In the genomic region with DNA sequence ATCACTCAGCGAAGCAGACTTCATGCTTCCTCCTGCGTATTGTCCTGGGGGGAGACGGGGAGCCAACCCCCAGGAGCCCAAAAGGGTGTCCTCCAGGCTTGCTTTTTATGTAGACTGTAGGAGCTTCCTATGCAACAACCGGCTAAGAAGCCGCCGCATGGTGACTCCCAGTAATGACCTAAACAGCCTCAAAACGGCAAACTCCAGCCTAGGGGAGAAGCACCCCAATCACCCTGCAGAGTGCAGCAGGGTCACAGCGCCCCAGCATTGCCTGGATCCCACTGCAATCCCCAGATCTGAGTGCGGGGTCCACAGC, we compare ENCODE assay signal across 1 cellular context.
TF ChIP-seq lines count a peak whose summit lies in the region.

No MANE protein-coding gene starts in this region.

TF ChIP-seq in WTC11, 78 proteins besides CTCF, POLR2A, EP300 and RAD21:
- TF ChIP-seq AFF4 (CRISPR knock-in tag; IDR thresholded peaks at IDR 0.05; ENCODE audit: borderline replicate concordance) (no peak), TEAD4 (CRISPR knock-in tag; IDR thresholded peaks at IDR 0.05) (no peak), CBFB (CRISPR knock-in tag; IDR thresholded peaks at IDR 0.05; ENCODE audit: low read depth) (no peak), SOX15 (CRISPR knock-in tag; IDR thresholded peaks at IDR 0.05) (no peak), NFYB (CRISPR knock-in tag; conservative IDR thresholded peaks at IDR 0.05; ENCODE audit: low read depth) (no peak), ETV6 (CRISPR knock-in tag; IDR thresholded peaks at IDR 0.05) (no peak), ZNF219 (CRISPR knock-in tag; IDR thresholded peaks at IDR 0.05; ENCODE audit: borderline replicate concordance) (no peak), FOXK1 (CRISPR knock-in tag; IDR thresholded peaks at IDR 0.05) (no peak)
- TF ChIP-seq, protein P1, sequence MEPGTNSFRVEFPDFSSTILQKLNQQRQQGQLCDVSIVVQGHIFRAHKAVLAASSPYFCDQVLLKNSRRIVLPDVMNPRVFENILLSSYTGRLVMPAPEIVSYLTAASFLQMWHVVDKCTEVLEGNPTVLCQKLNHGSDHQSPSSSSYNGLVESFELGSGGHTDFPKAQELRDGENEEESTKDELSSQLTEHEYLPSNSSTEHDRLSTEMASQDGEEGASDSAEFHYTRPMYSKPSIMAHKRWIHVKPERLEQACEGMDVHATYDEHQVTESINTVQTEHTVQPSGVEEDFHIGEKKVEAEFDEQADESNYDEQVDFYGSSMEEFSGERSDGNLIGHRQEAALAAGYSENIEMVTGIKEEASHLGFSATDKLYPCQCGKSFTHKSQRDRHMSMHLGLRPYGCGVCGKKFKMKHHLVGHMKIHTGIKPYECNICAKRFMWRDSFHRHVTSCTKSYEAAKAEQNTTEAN (CRISPR knock-in tag; IDR thresholded peaks at IDR 0.05): no peak
- TF ChIP-seq, protein P2, sequence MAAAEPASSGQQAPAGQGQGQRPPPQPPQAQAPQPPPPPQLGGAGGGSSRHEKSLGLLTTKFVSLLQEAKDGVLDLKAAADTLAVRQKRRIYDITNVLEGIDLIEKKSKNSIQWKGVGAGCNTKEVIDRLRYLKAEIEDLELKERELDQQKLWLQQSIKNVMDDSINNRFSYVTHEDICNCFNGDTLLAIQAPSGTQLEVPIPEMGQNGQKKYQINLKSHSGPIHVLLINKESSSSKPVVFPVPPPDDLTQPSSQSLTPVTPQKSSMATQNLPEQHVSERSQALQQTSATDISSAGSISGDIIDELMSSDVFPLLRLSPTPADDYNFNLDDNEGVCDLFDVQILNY (CRISPR knock-in tag; IDR thresholded peaks at IDR 0.05): no peak
- TF ChIP-seq, protein P3, sequence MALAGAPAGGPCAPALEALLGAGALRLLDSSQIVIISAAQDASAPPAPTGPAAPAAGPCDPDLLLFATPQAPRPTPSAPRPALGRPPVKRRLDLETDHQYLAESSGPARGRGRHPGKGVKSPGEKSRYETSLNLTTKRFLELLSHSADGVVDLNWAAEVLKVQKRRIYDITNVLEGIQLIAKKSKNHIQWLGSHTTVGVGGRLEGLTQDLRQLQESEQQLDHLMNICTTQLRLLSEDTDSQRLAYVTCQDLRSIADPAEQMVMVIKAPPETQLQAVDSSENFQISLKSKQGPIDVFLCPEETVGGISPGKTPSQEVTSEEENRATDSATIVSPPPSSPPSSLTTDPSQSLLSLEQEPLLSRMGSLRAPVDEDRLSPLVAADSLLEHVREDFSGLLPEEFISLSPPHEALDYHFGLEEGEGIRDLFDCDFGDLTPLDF (CRISPR knock-in tag; IDR thresholded peaks at IDR 0.05): no peak
